Comparison of ENCODE assay signal across 27 cellular contexts in genomic region chr21:15209224-15209623, GRCh38.
"Had no signal": no experiment of that assay in that cellular context is flagged by ENCODE, and none has a peak within 500 bp of the region (broad histone marks: within the 10 kb centered on the region; RNA-seq: fewer than 3 reads in every experiment).

No MANE protein-coding gene starts in this region.

- H3K9me3 Mint-ChIP-seq: activated CD4-positive, alpha-beta memory T cell treated with anti-CD3 and anti-CD28 coated beads, Interleukin-2, amount 10 ng/mL, durations not matched to agents 7 days and 5 days; activated CD4-positive, alpha-beta T cell treated with anti-CD3 and anti-CD28 coated beads, Interleukin-2, amount 10 ng/mL, durations not matched to agents 7 days and 5 days; activated T-helper 2 cell treated with anti-CD3 and anti-CD28 coated beads, Interferon-gamma antibody, Interleukin-2, Interleukin-4, amounts not matched to agents 10 μg/mL and 5 μg/mL and 100 μg/mL, durations not matched to agents 14 hours and 24 hours and 36 hours; central memory CD8-positive, alpha-beta T cell; dendritic cell treated with granulocyte-macrophage colony-stimulating factor and Interleukin-4, amounts not matched to agents 40 ng/mL and 50 ng/mL, for 4 days; endodermal cell; natural killer cell treated with Interleukin-12 subunit alpha and Interleukin-12 subunit beta and Interleukin-15 and Interleukin-18, amount 100 ng/mL, for 72 hours; stimulated activated naive CD8-positive, alpha-beta T cell treated with anti-CD3 and anti-CD28 coated beads, Interleukin-15, Interleukin-2, amounts not matched to agents 100 ng/mL and 50 ng/mL, for 24 hours; WTC11 had no signal

- H3K4me3 ChIP-seq: esophagus muscularis mucosa, left ventricle myocardium inferior, lung, mucosa of descending colon, ovary, skin epidermis, upper lobe of left lung, vagina had no signal

- H3K36me3 Mint-ChIP-seq: activated naive CD4-positive, alpha-beta T cell treated with anti-CD3 and anti-CD28 coated beads, Interleukin-2, amount 50 U/mL, for 72 hours; natural killer cell treated with Interleukin-12 subunit alpha and Interleukin-12 subunit beta and Interleukin-15 and Interleukin-18, amount 100 ng/mL, for 72 hours; WTC11 had no signal

- H3K4me1 ChIP-seq: esophagus muscularis mucosa, vagina had no signal

- H3K36me3 ChIP-seq: esophagus muscularis mucosa, left ventricle myocardium inferior, ovary, upper lobe of left lung, vagina had no signal

- H3K4me3 Mint-ChIP-seq: activated CD4-positive, alpha-beta memory T cell treated with anti-CD3 and anti-CD28 coated beads, Interleukin-2, amount 10 ng/mL, durations not matched to agents 7 days and 5 days; activated CD4-positive, alpha-beta T cell treated with anti-CD3 and anti-CD28 coated beads, Interleukin-2, amount 10 ng/mL, durations not matched to agents 7 days and 5 days; central memory CD8-positive, alpha-beta T cell; dendritic cell treated with granulocyte-macrophage colony-stimulating factor and Interleukin-4, amounts not matched to agents 40 ng/mL and 50 ng/mL, for 4 days; endodermal cell; natural killer cell treated with Interleukin-12 subunit alpha and Interleukin-12 subunit beta and Interleukin-15 and Interleukin-18, amount 100 ng/mL, for 72 hours; stimulated activated naive CD8-positive, alpha-beta T cell treated with anti-CD3 and anti-CD28 coated beads, Interleukin-15, Interleukin-2, amounts not matched to agents 100 ng/mL and 50 ng/mL, for 24 hours; WTC11 had no signal

- ATAC-seq: activated naive CD4-positive, alpha-beta T cell treated with anti-CD3 and anti-CD28 coated beads, Interleukin-2, amount 50 U/mL, for 72 hours; mucosa of descending colon; natural killer cell treated with Interleukin-12 subunit alpha and Interleukin-12 subunit beta and Interleukin-15 and Interleukin-18, amount 100 ng/mL, for 72 hours; sciatic nerve; WTC11 had no signal

- H3K27me3 ChIP-seq: esophagus muscularis mucosa, ovary, upper lobe of left lung, vagina had no signal

- H3K27ac ChIP-seq: esophagus muscularis mucosa, left ventricle myocardium inferior, ovary, skin epidermis, upper lobe of left lung, vagina had no signal

- H3K4me1 Mint-ChIP-seq: activated CD4-positive, alpha-beta memory T cell treated with anti-CD3 and anti-CD28 coated beads, Interleukin-2, amount 10 ng/mL, durations not matched to agents 7 days and 5 days; activated CD4-positive, alpha-beta T cell treated with anti-CD3 and anti-CD28 coated beads, Interleukin-2, amount 10 ng/mL, durations not matched to agents 7 days and 5 days; central memory CD8-positive, alpha-beta T cell had no signal

- H3K27ac Mint-ChIP-seq: activated CD4-positive, alpha-beta memory T cell treated with anti-CD3 and anti-CD28 coated beads, Interleukin-2, amount 10 ng/mL, durations not matched to agents 7 days and 5 days; activated CD4-positive, alpha-beta T cell treated with anti-CD3 and anti-CD28 coated beads, Interleukin-2, amount 10 ng/mL, durations not matched to agents 7 days and 5 days; activated naive CD4-positive, alpha-beta T cell treated with anti-CD3 and anti-CD28 coated beads, Interleukin-2, amount 50 U/mL, for 72 hours; activated T-helper 2 cell treated with anti-CD3 and anti-CD28 coated beads, Interferon-gamma antibody, Interleukin-2, Interleukin-4, amounts not matched to agents 10 μg/mL and 5 μg/mL and 100 μg/mL, durations not matched to agents 14 hours and 24 hours and 36 hours; dendritic cell treated with granulocyte-macrophage colony-stimulating factor and Interleukin-4, amounts not matched to agents 40 ng/mL and 50 ng/mL, for 4 days; endodermal cell; natural killer cell treated with Interleukin-12 subunit alpha and Interleukin-12 subunit beta and Interleukin-15 and Interleukin-18, amount 100 ng/mL, for 72 hours; progenitor cell of endocrine pancreas; stimulated activated naive CD8-positive, alpha-beta T cell treated with anti-CD3 and anti-CD28 coated beads, Interleukin-15, Interleukin-2, amounts not matched to agents 100 ng/mL and 50 ng/mL, for 24 hours; WTC11 had no signal

- DNase-seq: activated CD4-positive, alpha-beta memory T cell treated with anti-CD3 and anti-CD28 coated beads, Interleukin-2, amount 10 ng/mL, durations not matched to agents 7 days and 5 days; activated CD4-positive, alpha-beta T cell treated with anti-CD3 and anti-CD28 coated beads for 1 hour; activated CD4-positive, alpha-beta T cell treated with anti-CD3 and anti-CD28 coated beads, Interleukin-2, amount 10 ng/mL, durations not matched to agents 7 days and 5 days; activated T-cell treated with anti-CD3 and anti-CD28 coated beads, Interleukin-2, amount 50 U/mL, for 48 hours; endodermal cell; foreskin melanocyte; left ventricle myocardium inferior; mucosa of descending colon; ovary; stimulated activated CD4-positive, alpha-beta T cell treated with anti-CD3 and anti-CD28 coated beads, Interleukin-12 subunit alpha, Interleukin-12 subunit beta, amount 100 ng/mL, for 4 hours; stimulated activated CD4-positive, alpha-beta T cell treated with anti-CD3 and anti-CD28 coated beads, Interleukin-4, amount 100 ng/mL, for 1 hour; substantia nigra; T-helper 2 cell; upper lobe of left lung had no signal

- H3K27me3 Mint-ChIP-seq: activated CD4-positive, alpha-beta T cell treated with anti-CD3 and anti-CD28 coated beads, Interleukin-2, amount 10 ng/mL, durations not matched to agents 7 days and 5 days; progenitor cell of endocrine pancreas had no signal

- H3K9me3 ChIP-seq: esophagus muscularis mucosa, left ventricle myocardium inferior, mucosa of descending colon, ovary, upper lobe of left lung, vagina had no signal
